ENCODE assay signal across 9 cellular contexts in genomic region chr19:50679177-50680125, GRCh38. TPM values are rescaled to one million over a fixed set of nuclear protein-coding genes. Genes with fewer than 3 reads are reported as not detected.
DNase-seq lines count a peak whose midpoint lies in the region; ATAC-seq, FAIRE-seq and TF ChIP-seq lines count a peak whose summit lies in the region.
"Had no signal": no experiment of that assay in that cellular context is flagged by ENCODE, and none has a peak within 500 bp of the region (broad histone marks: within the 10 kb centered on the region; RNA-seq: fewer than 3 reads in every experiment).

No MANE protein-coding gene starts in this region.

- no peaks in the 10 kb centered on the region for H3K36me3 ChIP-seq in trophoblast cell (ENCODE audit: control insufficient read depth in 1 of 2, insufficient read depth in 2 of 2, low read length in 2 of 2)
- no peaks in the 10 kb centered on the region for H3K36me3 ChIP-seq in transverse colon

- no peak overlapping the region for H2BK5ac ChIP-seq in trophoblast cell (ENCODE audit: low read depth, low read length, poor library complexity)

- ATAC-seq in HG03460 (IDR thresholded peaks at IDR 0.05; ENCODE audit: unreplicated experiment) = peak; percentile 65
- peak; percentile 98 for ATAC-seq in activated T-helper 17 cell treated with anti-CD3 and anti-CD28 coated beads, Interleukin-2, amount 50 U/mL, for 72 hours (replicated peaks)

- peaks cover 47% of the 10 kb centered on the region for H3K27me3 Mint-ChIP-seq in activated T-helper 17 cell treated with anti-CD3 and anti-CD28 coated beads, Interleukin-2, amount 50 U/mL, for 72 hours

- H3K79me1 ChIP-seq in trophoblast cell (ENCODE audit: low read length) = no peaks in the 10 kb centered on the region

- H3K27me3 ChIP-seq in trophoblast cell (ENCODE audit: insufficient read depth, low read length) (peaks cover 5% of the 10 kb centered on the region), transverse colon (peaks cover 24% of the 10 kb centered on the region)

- no peak overlapping the region for H3K27ac Mint-ChIP-seq in activated T-helper 17 cell treated with anti-CD3 and anti-CD28 coated beads, Interleukin-2, amount 50 U/mL, for 72 hours

- H3K4me3 Mint-ChIP-seq in activated T-helper 17 cell treated with anti-CD3 and anti-CD28 coated beads, Interleukin-2, amount 50 U/mL, for 72 hours = no peak overlapping the region

- no peak overlapping the region for H2BK12ac ChIP-seq in trophoblast cell (ENCODE audit: low read length)

- no peak overlapping the region for H4K91ac ChIP-seq in trophoblast cell (ENCODE audit: low read depth, low read length)

- no peak overlapping the region for H2BK120ac ChIP-seq in trophoblast cell (ENCODE audit: insufficient read depth, low read length, poor library complexity)

- no CpG with 5 or more reads among the region's 23 CpGs for WGBS in trophoblast cell (ENCODE audit: extremely low coverage, insufficient coverage, insufficient read length)
- WGBS in transverse colon (ENCODE audit: low coverage in 1 of 2), 2 donors = 9 to 21% methylated on average over 11 to 23 of the region's 23 CpGs

- in situ Hi-C loops in transverse colon (cut with MboI; ENCODE audit: low pct_ligation_motif_present in 1 of 4, low pct_unique_long_range_greater_than_20kb in 1 of 4, low sequenced_read_pairs in 3 of 4) = no loop called here

- no peak for TF ChIP-seq CTCF in transverse colon (IDR thresholded peaks at IDR 0.05)

- H3K9me3 Mint-ChIP-seq in activated T-helper 17 cell treated with anti-CD3 and anti-CD28 coated beads, Interleukin-2, amount 50 U/mL, for 72 hours = peaks cover 12% of the 10 kb centered on the region

- no peak overlapping the region for H2AK5ac ChIP-seq in trophoblast cell (ENCODE audit: low read length)

- H3K27ac ChIP-seq in trophoblast cell (ENCODE audit: low read depth, low read length) (no peak overlapping the region), transverse colon (no peak overlapping the region)

- no peak overlapping the region for H3K9ac ChIP-seq in trophoblast cell (ENCODE audit: low read length)

- H3K4me1 ChIP-seq in trophoblast cell (ENCODE audit: control insufficient read depth in 1 of 2, insufficient read depth in 2 of 2, low read length in 2 of 2) (no peaks in the 10 kb centered on the region), transverse colon (no peaks in the 10 kb centered on the region)

- H3K36me3 Mint-ChIP-seq in activated T-helper 17 cell treated with anti-CD3 and anti-CD28 coated beads, Interleukin-2, amount 50 U/mL, for 72 hours (ENCODE audit: low read depth) = no peaks in the 10 kb centered on the region

- TF ChIP-seq EP300 in transverse colon (IDR thresholded peaks at IDR 0.05; ENCODE audit: low read depth) = no peak

- peaks cover 3% of the 10 kb centered on the region for H3K9me3 ChIP-seq in trophoblast cell (ENCODE audit: insufficient read depth, low read depth, low read length)
- H3K9me3 ChIP-seq in transverse colon = no peaks in the 10 kb centered on the region

- H4K8ac ChIP-seq in trophoblast cell (ENCODE audit: low read depth, low read length) = no peak overlapping the region

- FAIRE-seq in frontal cortex (lab: Jason Lieb, UNC) = no peak

- no peak overlapping the region for H4K12ac ChIP-seq in trophoblast cell (ENCODE audit: low read depth, low read length)

- H3K79me2 ChIP-seq in trophoblast cell (ENCODE audit: control insufficient read depth, insufficient read depth, low read length, poor library complexity) = no peaks in the 10 kb centered on the region

- H2AFZ ChIP-seq in trophoblast cell (ENCODE audit: insufficient read depth, low read length, poor library complexity) = no peak overlapping the region

- no peak overlapping the region for H3K14ac ChIP-seq in trophoblast cell (ENCODE audit: low read length)

- DNase-seq in NCI-H1417 (lab: John Stamatoyannopoulos, UW) (peak; percentile 4 to 48 (median 34)), NCI-H1417 treated with DMSO at 0.1 percent for 48 hours (lab: John Stamatoyannopoulos, UW) (no peak), frontal cortex (ENCODE audit: low spot score in 2 of 2) (peak; percentile 85 to 95), trophoblast cell (peak; percentile 23 to 64), transverse colon (peak; percentile 77)

- intact Hi-C loops in transverse colon (cut with DNase I; ENCODE audit: low total_unique reads) = no loop called here

- H3K18ac ChIP-seq in trophoblast cell (ENCODE audit: low read length) = no peak overlapping the region

- no peak overlapping the region for H3K4me3 ChIP-seq in trophoblast cell (ENCODE audit: low read depth, low read length)
- no peak overlapping the region for H3K4me3 ChIP-seq in transverse colon

- no peak overlapping the region for H3K4ac ChIP-seq in trophoblast cell (ENCODE audit: low read depth, low read length)

- H3K4me1 Mint-ChIP-seq in activated T-helper 17 cell treated with anti-CD3 and anti-CD28 coated beads, Interleukin-2, amount 50 U/mL, for 72 hours = peaks cover 11% of the 10 kb centered on the region

- TF ChIP-seq POLR2A in Raji (IDR thresholded peaks at IDR 0.05; ENCODE audit: insufficient read depth, low read depth, low read length) (peak; percentile 46; the same call in 1 of the 2 replicates), transverse colon (IDR thresholded peaks at IDR 0.05) (no peak)

- H3K4me2 ChIP-seq in trophoblast cell (ENCODE audit: low read length) = no peak overlapping the region

- no peak overlapping the region for H3K23ac ChIP-seq in trophoblast cell (ENCODE audit: low read length)

RNA-seq across cellular contexts. Expression of gene C19orf81, which starts 30.2 kb away (rescaled TPM):
- total RNA-seq in activated T-helper 17 cell treated with anti-CD3 and anti-CD28 coated beads, Interleukin-2, amount 50 U/mL, for 72 hours = not detected
- total RNA-seq in frontal cortex (not detected), transverse colon (not detected)
- polyA plus RNA-seq in trophoblast cell (2013) = 3.3 and 4.3 TPM in 2 replicates

RNA-seq across cellular contexts. Expression of gene SYT3, which starts 39.8 kb away (rescaled TPM):
- total RNA-seq in activated T-helper 17 cell treated with anti-CD3 and anti-CD28 coated beads, Interleukin-2, amount 50 U/mL, for 72 hours = not detected
- total RNA-seq in frontal cortex (20.4 TPM), transverse colon (under 1 TPM in 1 of 4 donors, not detected in 3; 0.64 TPM)
- polyA plus RNA-seq in trophoblast cell (2013) = 0.25 and 0.32 TPM in 2 replicates
- total RNA-seq: epithelial cell of proximal tubule had no signal

RNA-seq across cellular contexts. Expression of gene SHANK1, which starts 40.2 kb away (rescaled TPM):
- not detected for total RNA-seq in activated T-helper 17 cell treated with anti-CD3 and anti-CD28 coated beads, Interleukin-2, amount 50 U/mL, for 72 hours
- 18.3 TPM for total RNA-seq in frontal cortex
- 3.7 and 4.4 TPM in 2 replicates for polyA plus RNA-seq in trophoblast cell (2013)
- 1 to 10 TPM in 1 of 4 donors, not detected in 3; 2.2 TPM for total RNA-seq in transverse colon

RNA-seq across cellular contexts. Expression of gene CLEC11A, which starts 43.7 kb away (rescaled TPM):
- total RNA-seq in activated T-helper 17 cell treated with anti-CD3 and anti-CD28 coated beads, Interleukin-2, amount 50 U/mL, for 72 hours = under 1 TPM; 0.24 to 0.45 TPM
- total RNA-seq in frontal cortex (2.4 TPM), transverse colon (10 to 100 TPM in 1 of 4 donors, 1 to 10 TPM in 3; 2.6 to 11.2 (median 5.1) TPM)
- 13.4 and 15.0 TPM in 2 replicates for polyA plus RNA-seq in trophoblast cell (2013)

Comparison
In these comparisons a context has a peak if more than half of its experiments do, and no peak if none do; other contexts are left out.
1. RNA of gene SYT3, which starts 39.8 kb away (total RNA-seq): 20.4 TPM in frontal cortex (single experiment); 0.64 TPM in transverse colon and not detected in activated T-helper 17 cell treated with anti-CD3 and anti-CD28 coated beads, Interleukin-2, amount 50 U/mL, for 72 hours; every median in the first group is over 10 times any median in the second.